In genomic region chr13:109986851-109987250, GRCh38 we compare ENCODE assay signal across 9 cellular contexts.
"Had no signal": no experiment of that assay in that cellular context is flagged by ENCODE, and none has a peak within 500 bp of the region (broad histone marks: within the 10 kb centered on the region; RNA-seq: fewer than 3 reads in every experiment).

No MANE protein-coding gene starts in this region.

- FAIRE-seq: H1, HTR-8/SVneo had no signal

- H3K9ac ChIP-seq: KMS-11 had no signal

- H3K36me3 ChIP-seq: HAP-1 had no signal

- DNase-seq: H7, HFFc6, KBM-7 had no signal

- H3K4me2 ChIP-seq: GM23338, KMS-11 had no signal

- H3K36me3 Mint-ChIP-seq: IgD-negative memory B cell had no signal

- H3K4me1 Mint-ChIP-seq: GM23338, IgD-negative memory B cell had no signal

- H3K4me1 ChIP-seq: HAP-1 had no signal

- H3K4me3 Mint-ChIP-seq: GM23338, HFFc6, IgD-negative memory B cell had no signal

- H3K4me3 ChIP-seq: GM23338, HAP-1 had no signal

- H3K27me3 Mint-ChIP-seq: IgD-negative memory B cell had no signal

- H3K27ac ChIP-seq: KMS-11 had no signal

- H3K9me3 ChIP-seq: HAP-1 had no signal

- H2AFZ ChIP-seq: GM23338 had no signal

- H3K9me3 Mint-ChIP-seq: GM23338, HFFc6 had no signal

- H3K27ac Mint-ChIP-seq: GM23338, HFFc6, IgD-negative memory B cell had no signal
